15 cellular contexts compared by ENCODE assay signal in the genomic region with DNA sequence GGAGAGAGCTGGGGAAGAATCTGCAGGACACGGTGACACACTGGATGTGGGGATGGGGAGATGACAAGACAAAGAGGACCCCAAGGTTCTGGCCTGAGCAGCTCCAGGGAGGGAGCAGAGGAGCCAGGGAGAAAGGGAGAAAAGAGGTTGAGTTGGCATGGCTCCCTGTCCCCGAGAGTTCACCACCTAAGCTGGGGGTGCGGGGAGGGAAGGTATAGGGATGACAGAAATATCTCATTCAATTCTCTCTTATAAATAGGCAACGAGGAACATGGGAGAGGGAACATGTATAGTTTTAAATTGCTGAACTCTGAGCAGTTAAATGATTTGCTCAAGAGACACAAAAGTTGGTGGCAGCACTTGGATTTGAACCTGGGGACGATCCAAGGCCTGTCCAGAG.
DNase-seq lines count a peak whose midpoint lies in the region; ATAC-seq and TF ChIP-seq lines count a peak whose summit lies in the region.
"Had no signal": no experiment of that assay in that cellular context is flagged by ENCODE, and none has a peak within 500 bp of the region (broad histone marks: within the 10 kb centered on the region; RNA-seq: fewer than 3 reads in every experiment).

No MANE protein-coding gene starts in this region.

- no peak overlapping the region for H3K18ac ChIP-seq in neuronal stem cell (ENCODE audit: low read length)

- DNase-seq in G401 (ENCODE audit: low spot score) = peak; percentile 44
- DNase-seq in central memory CD8-positive, alpha-beta T cell (ENCODE audit: low spot score in 2 of 2) = no peak
- DNase-seq in neuronal stem cell (ENCODE audit: low spot score) = no peak
- DNase-seq in NCI-H774 (lab: John Stamatoyannopoulos, UW) = no peak
- no peak for DNase-seq in foreskin melanocyte
- no peak for DNase-seq in chondrocyte (ENCODE audit: low spot score)
- DNase-seq: BE2C; Caco-2; CD8-positive, alpha-beta memory T cell; GM23248; H7 had no signal

- peaks cover 32% of the 10 kb centered on the region for H3K27me3 Mint-ChIP-seq in central memory CD8-positive, alpha-beta T cell
- H3K27me3 Mint-ChIP-seq in chondrocyte (ENCODE audit: low read depth) = peaks cover 44% of the 10 kb centered on the region

- no peak overlapping the region for H3K9ac ChIP-seq in neuronal stem cell (ENCODE audit: low read depth, low read length, poor library complexity)
- H3K9ac ChIP-seq: GM23248 had no signal

- 58 to 77% methylated on average over 3 to 5 of the region's 5 CpGs for WGBS in mesodermal cell (ENCODE audit: insufficient coverage in 2 of 2), 2 experiments
- no CpG with 5 or more reads among the region's 5 CpGs for WGBS in neuronal stem cell (ENCODE audit: extremely low coverage in 2 of 2, insufficient read length in 2 of 2, insufficient replicate concordance in 1 of 2), 2 donors

- no peak overlapping the region for H3K4me3 ChIP-seq in mesodermal cell (ENCODE audit: extremely low read depth, insufficient read depth, low read length, poor library complexity, severe bottlenecking)
- H3K4me3 ChIP-seq in neuronal stem cell (ENCODE audit: low read length in 2 of 2) = no peak overlapping the region
- H3K4me3 ChIP-seq: A549, GM12878, GM23248 had no signal

- H2BK12ac ChIP-seq in neuronal stem cell (ENCODE audit: low read length) = no peak overlapping the region

- no peak overlapping the region for H3K4me2 ChIP-seq in neuronal stem cell (ENCODE audit: insufficient read depth, low read length, poor library complexity, severe bottlenecking)
- H3K4me2 ChIP-seq: A549 had no signal

- TF ChIP-seq CTCF in chondrocyte (IDR thresholded peaks at IDR 0.05) = no peak

- H3K27ac ChIP-seq in mesodermal cell (ENCODE audit: low read depth, low read length, severe bottlenecking) (peak overlapping the region; percentile 23), neuronal stem cell (replicated peaks; ENCODE audit: low read length) (no peak overlapping the region)
- H3K27ac ChIP-seq: A549, GM23248 had no signal

- H2BK15ac ChIP-seq in neuronal stem cell (ENCODE audit: low read length) = no peak overlapping the region

- H4K8ac ChIP-seq in neuronal stem cell (ENCODE audit: low read depth, low read length) = no peak overlapping the region

- in situ Hi-C loops in G401 (cut with HindIII; ENCODE audit: low sequenced_read_pairs) = no loop called here

- H3K79me1 ChIP-seq in neuronal stem cell (ENCODE audit: low read depth, low read length) = no peaks in the 10 kb centered on the region

- H3K4me3 Mint-ChIP-seq in central memory CD8-positive, alpha-beta T cell = no peak overlapping the region
- H3K4me3 Mint-ChIP-seq in chondrocyte (ENCODE audit: unreplicated experiment) = no peak overlapping the region

- H3K23ac ChIP-seq in neuronal stem cell (ENCODE audit: low read depth, low read length, poor library complexity) = no peak overlapping the region

- no peak overlapping the region for H2AK5ac ChIP-seq in neuronal stem cell (ENCODE audit: low read depth, low read length)

- peak overlapping the region; percentile 10 for H2AFZ ChIP-seq in neuronal stem cell (ENCODE audit: low read length)
- H2AFZ ChIP-seq: GM23248 had no signal

- no peak overlapping the region for H3K14ac ChIP-seq in neuronal stem cell (ENCODE audit: low read length)

- peaks cover 11% of the 10 kb centered on the region for H3K4me1 Mint-ChIP-seq in central memory CD8-positive, alpha-beta T cell
- H3K4me1 Mint-ChIP-seq in chondrocyte (ENCODE audit: low read depth) = no peaks in the 10 kb centered on the region

- H3K4ac ChIP-seq in neuronal stem cell (ENCODE audit: low read length) = no peak overlapping the region

- no peak overlapping the region for H2BK120ac ChIP-seq in neuronal stem cell (ENCODE audit: low read depth, low read length)

- H3K4me1 ChIP-seq in mesodermal cell (ENCODE audit: control insufficient read depth, insufficient read depth, low read length, poor library complexity, severe bottlenecking) = peaks cover 3% of the 10 kb centered on the region
- H3K4me1 ChIP-seq in neuronal stem cell (ENCODE audit: control insufficient read depth in 2 of 2, insufficient read depth in 1 of 2, low read depth in 1 of 2, low read length in 2 of 2) = peaks cover 15 to 45% of the 10 kb centered on the region in 2 donors
- H3K4me1 ChIP-seq: A549, BE2C, Caco-2 had no signal

- peaks cover 1% of the 10 kb centered on the region for H3K36me3 Mint-ChIP-seq in central memory CD8-positive, alpha-beta T cell (ENCODE audit: insufficient read depth)
- H3K36me3 Mint-ChIP-seq in chondrocyte (ENCODE audit: low read depth) = no peaks in the 10 kb centered on the region
- H3K36me3 Mint-ChIP-seq: CD8-positive, alpha-beta memory T cell had no signal

- no peak for ATAC-seq in central memory CD8-positive, alpha-beta T cell (replicated peaks; ENCODE audit: extremely low read depth, poor library complexity, severe bottlenecking)
- no peak for ATAC-seq in HG03175 (IDR thresholded peaks at IDR 0.05; ENCODE audit: unreplicated experiment)
- ATAC-seq: A549, GM12878 had no signal

- H4K91ac ChIP-seq in neuronal stem cell (ENCODE audit: low read depth, low read length, poor library complexity) = no peak overlapping the region

- no peaks in the 10 kb centered on the region for H3K9me3 Mint-ChIP-seq in central memory CD8-positive, alpha-beta T cell
- no peaks in the 10 kb centered on the region for H3K9me3 Mint-ChIP-seq in chondrocyte (ENCODE audit: low read depth)

- H2BK5ac ChIP-seq in neuronal stem cell (ENCODE audit: low read length) = no peak overlapping the region

- H3K27me3 ChIP-seq in neuronal stem cell (ENCODE audit: control insufficient read depth in 3 of 3, insufficient read depth in 3 of 3, low read depth in 1 of 3, low read length in 3 of 3) = no peaks in the 10 kb centered on the region
- H3K27me3 ChIP-seq: BE2C had no signal

- H3K27ac Mint-ChIP-seq in central memory CD8-positive, alpha-beta T cell (ENCODE audit: low read depth) = peak overlapping the region; percentile 12
- H3K27ac Mint-ChIP-seq in chondrocyte (ENCODE audit: unreplicated experiment) = no peak overlapping the region

- H3K9me3 ChIP-seq in mesodermal cell (ENCODE audit: control insufficient read depth, low read length) (peaks cover 7% of the 10 kb centered on the region), neuronal stem cell (replicated peaks in 1 of 2; ENCODE audit: control insufficient read depth in 2 of 2, insufficient read depth in 1 of 2, low read depth in 1 of 2, low read length in 2 of 2) (no peaks in the 10 kb centered on the region)
- H3K9me3 ChIP-seq: A549, BE2C, Caco-2 had no signal

- no peaks in the 10 kb centered on the region for H3K36me3 ChIP-seq in mesodermal cell (ENCODE audit: control insufficient read depth, insufficient read depth, low read length)
- H3K36me3 ChIP-seq in neuronal stem cell (replicated peaks in 1 of 2; ENCODE audit: control insufficient read depth in 2 of 2, insufficient read depth in 2 of 2, low read length in 2 of 2) = no peaks in the 10 kb centered on the region
- H3K36me3 ChIP-seq: BE2C had no signal
